1 cellular context compared by ENCODE assay signal in the genomic region with DNA sequence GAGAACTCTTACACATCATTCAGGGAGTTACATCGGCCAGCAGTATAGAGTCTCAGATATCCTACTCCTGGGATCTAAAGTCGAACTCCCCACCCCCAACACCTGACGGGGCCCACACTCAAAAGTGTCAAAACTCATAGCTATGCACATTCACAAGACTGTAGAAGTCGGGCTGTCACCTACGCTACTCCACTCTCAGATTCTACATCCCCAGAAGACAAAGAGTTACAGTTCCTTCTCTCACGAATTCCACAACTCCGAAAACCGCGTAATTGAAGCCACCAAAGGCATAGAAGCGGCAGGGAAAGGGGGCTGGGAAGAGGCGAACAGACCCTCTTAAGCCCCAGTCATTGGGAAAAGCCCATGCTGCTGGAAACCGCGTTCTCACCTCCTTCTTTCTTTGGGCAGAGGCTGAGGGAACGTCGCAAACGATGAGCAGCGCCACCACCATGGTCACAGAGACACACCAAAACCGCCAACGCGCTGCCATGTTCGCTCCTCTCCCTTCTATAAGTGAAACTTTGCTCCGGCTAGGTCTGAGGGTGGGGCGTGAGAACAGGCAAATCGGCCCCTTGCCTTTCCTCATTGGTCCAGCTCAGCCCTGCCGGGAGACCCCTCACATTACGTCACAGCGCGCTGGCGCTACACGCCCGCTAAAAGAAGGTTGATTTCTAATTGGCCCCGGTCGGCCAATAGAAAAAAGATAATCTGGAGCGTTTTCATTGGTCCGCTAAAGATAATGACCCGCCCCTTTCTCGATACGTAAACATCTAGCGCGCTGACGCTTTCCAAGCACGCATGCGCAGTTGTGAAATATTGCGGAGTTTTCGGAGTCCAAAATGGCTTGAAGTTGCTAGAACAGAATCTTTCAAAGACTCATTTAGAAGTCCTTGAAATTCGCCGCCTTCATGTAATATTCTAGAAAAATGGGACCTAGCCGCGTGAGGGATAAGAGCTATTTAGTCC.
A peak's percentile ranks its signal among the peaks of the same experiment; 100 is the strongest.
TF ChIP-seq lines count a peak whose summit lies in the region.

TSS of gene MAGT1 (minus strand) at position 515 of the 966 bp plus-strand sequence. CDS start at position 490, 25 bp downstream.

TF ChIP-seq in K562, 482 proteins besides CTCF, POLR2A, EP300 and RAD21 (continued from another document):
- TF ChIP-seq MTA3 (IDR thresholded peaks at IDR 0.05; ENCODE audit: borderline replicate concordance) (0 out of 2 replicates have a peak, but pooled peaks have one; percentile 33), ZNF212 (CRISPR knock-in tag; IDR thresholded peaks at IDR 0.05) (no peak), CREM (IDR thresholded peaks at IDR 0.05; ENCODE audit: low read depth) (peak; percentile 91), JUND (IDR thresholded peaks at IDR 0.05; ENCODE audit: borderline replicate concordance, low read depth, low read length) (peak; percentile 51; the same call in 1 of the 2 replicates), JUND (tag; IDR thresholded peaks at IDR 0.05; ENCODE audit: borderline replicate concordance, low read depth, low read length) (no peak; the same call in 2 of the 3 replicates), ZNF695 (CRISPR knock-in tag; IDR thresholded peaks at IDR 0.05) (no peak), HNRNPLL (IDR thresholded peaks at IDR 0.05; ENCODE audit: low read depth, low read length, poor library complexity, severe bottlenecking) (peak; percentile 56), EGR1 (conservative IDR thresholded peaks at IDR 0.05) (peak; percentile 44), POLR2G (IDR thresholded peaks at IDR 0.05; ENCODE audit: low read depth, low read length) (peak; percentile 79), TBL1XR1 (IDR thresholded peaks at IDR 0.05; ENCODE audit: low read length in 2 of 2) (0 out of 4 replicates have a peak, but pooled peaks of 1 of the 2 experiments have one; percentile 38)
